Comparison of ENCODE assay signal across 1 cellular context in the genomic region with DNA sequence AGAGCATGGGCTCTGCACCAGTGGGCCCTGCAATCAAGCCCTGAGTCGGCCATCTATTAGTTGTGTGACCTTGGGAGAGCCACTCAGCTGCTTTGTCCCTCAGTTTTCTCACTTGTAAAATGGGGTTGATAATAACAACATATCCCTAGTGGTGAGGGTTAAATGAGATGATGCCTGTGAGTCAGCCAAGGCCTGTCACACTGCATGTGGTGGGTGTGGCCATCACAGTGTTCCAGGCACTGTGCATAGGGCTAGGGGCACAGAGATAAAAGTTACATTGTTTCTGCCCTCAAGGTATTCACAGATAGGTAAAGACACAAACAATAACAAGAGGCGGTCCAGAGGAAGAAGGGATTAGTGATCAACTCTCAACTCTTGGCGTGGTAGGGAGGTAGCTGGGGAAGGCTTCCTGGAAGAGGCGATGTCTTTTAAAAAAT.
TF ChIP-seq lines count a peak whose summit lies in the region.

No MANE protein-coding gene starts in this region.

TF ChIP-seq in K562, 482 proteins besides CTCF, POLR2A, EP300 and RAD21 (continued from another document):
- TF ChIP-seq, protein P1, sequence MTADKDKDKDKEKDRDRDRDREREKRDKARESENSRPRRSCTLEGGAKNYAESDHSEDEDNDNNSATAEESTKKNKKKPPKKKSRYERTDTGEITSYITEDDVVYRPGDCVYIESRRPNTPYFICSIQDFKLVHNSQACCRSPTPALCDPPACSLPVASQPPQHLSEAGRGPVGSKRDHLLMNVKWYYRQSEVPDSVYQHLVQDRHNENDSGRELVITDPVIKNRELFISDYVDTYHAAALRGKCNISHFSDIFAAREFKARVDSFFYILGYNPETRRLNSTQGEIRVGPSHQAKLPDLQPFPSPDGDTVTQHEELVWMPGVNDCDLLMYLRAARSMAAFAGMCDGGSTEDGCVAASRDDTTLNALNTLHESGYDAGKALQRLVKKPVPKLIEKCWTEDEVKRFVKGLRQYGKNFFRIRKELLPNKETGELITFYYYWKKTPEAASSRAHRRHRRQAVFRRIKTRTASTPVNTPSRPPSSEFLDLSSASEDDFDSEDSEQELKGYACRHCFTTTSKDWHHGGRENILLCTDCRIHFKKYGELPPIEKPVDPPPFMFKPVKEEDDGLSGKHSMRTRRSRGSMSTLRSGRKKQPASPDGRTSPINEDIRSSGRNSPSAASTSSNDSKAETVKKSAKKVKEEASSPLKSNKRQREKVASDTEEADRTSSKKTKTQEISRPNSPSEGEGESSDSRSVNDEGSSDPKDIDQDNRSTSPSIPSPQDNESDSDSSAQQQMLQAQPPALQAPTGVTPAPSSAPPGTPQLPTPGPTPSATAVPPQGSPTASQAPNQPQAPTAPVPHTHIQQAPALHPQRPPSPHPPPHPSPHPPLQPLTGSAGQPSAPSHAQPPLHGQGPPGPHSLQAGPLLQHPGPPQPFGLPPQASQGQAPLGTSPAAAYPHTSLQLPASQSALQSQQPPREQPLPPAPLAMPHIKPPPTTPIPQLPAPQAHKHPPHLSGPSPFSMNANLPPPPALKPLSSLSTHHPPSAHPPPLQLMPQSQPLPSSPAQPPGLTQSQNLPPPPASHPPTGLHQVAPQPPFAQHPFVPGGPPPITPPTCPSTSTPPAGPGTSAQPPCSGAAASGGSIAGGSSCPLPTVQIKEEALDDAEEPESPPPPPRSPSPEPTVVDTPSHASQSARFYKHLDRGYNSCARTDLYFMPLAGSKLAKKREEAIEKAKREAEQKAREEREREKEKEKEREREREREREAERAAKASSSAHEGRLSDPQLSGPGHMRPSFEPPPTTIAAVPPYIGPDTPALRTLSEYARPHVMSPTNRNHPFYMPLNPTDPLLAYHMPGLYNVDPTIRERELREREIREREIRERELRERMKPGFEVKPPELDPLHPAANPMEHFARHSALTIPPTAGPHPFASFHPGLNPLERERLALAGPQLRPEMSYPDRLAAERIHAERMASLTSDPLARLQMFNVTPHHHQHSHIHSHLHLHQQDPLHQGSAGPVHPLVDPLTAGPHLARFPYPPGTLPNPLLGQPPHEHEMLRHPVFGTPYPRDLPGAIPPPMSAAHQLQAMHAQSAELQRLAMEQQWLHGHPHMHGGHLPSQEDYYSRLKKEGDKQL (CRISPR knock-in tag; IDR thresholded peaks at IDR 0.05; ENCODE audit: borderline replicate concordance), result no peak
- TF ChIP-seq MTA2 (IDR thresholded peaks at IDR 0.05; ENCODE audit: low read depth), result no peak
- TF ChIP-seq, protein P2, sequence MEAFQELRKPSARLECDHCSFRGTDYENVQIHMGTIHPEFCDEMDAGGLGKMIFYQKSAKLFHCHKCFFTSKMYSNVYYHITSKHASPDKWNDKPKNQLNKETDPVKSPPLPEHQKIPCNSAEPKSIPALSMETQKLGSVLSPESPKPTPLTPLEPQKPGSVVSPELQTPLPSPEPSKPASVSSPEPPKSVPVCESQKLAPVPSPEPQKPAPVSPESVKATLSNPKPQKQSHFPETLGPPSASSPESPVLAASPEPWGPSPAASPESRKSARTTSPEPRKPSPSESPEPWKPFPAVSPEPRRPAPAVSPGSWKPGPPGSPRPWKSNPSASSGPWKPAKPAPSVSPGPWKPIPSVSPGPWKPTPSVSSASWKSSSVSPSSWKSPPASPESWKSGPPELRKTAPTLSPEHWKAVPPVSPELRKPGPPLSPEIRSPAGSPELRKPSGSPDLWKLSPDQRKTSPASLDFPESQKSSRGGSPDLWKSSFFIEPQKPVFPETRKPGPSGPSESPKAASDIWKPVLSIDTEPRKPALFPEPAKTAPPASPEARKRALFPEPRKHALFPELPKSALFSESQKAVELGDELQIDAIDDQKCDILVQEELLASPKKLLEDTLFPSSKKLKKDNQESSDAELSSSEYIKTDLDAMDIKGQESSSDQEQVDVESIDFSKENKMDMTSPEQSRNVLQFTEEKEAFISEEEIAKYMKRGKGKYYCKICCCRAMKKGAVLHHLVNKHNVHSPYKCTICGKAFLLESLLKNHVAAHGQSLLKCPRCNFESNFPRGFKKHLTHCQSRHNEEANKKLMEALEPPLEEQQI (IDR thresholded peaks at IDR 0.05), result no peak
- TF ChIP-seq HMGN3 (IDR thresholded peaks at IDR 0.05; ENCODE audit: borderline replicate concordance, extremely low read depth, insufficient read length, low read depth, low read length), result no peak
- TF ChIP-seq EGR1 (conservative IDR thresholded peaks at IDR 0.05), result no peak
- no peak for TF ChIP-seq MECOM (CRISPR knock-in tag; IDR thresholded peaks at IDR 0.05)
- TF ChIP-seq, protein P3, sequence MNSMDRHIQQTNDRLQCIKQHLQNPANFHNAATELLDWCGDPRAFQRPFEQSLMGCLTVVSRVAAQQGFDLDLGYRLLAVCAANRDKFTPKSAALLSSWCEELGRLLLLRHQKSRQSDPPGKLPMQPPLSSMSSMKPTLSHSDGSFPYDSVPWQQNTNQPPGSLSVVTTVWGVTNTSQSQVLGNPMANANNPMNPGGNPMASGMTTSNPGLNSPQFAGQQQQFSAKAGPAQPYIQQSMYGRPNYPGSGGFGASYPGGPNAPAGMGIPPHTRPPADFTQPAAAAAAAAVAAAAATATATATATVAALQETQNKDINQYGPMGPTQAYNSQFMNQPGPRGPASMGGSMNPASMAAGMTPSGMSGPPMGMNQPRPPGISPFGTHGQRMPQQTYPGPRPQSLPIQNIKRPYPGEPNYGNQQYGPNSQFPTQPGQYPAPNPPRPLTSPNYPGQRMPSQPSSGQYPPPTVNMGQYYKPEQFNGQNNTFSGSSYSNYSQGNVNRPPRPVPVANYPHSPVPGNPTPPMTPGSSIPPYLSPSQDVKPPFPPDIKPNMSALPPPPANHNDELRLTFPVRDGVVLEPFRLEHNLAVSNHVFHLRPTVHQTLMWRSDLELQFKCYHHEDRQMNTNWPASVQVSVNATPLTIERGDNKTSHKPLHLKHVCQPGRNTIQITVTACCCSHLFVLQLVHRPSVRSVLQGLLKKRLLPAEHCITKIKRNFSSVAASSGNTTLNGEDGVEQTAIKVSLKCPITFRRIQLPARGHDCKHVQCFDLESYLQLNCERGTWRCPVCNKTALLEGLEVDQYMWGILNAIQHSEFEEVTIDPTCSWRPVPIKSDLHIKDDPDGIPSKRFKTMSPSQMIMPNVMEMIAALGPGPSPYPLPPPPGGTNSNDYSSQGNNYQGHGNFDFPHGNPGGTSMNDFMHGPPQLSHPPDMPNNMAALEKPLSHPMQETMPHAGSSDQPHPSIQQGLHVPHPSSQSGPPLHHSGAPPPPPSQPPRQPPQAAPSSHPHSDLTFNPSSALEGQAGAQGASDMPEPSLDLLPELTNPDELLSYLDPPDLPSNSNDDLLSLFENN (IDR thresholded peaks at IDR 0.05; ENCODE audit: low read depth in 2 of 2, low read length in 2 of 2), result no peak
- TF ChIP-seq HMG20A (CRISPR knock-in tag; conservative IDR thresholded peaks at IDR 0.05), result no peak
- TF ChIP-seq CAMTA2 (CRISPR knock-in tag; conservative IDR thresholded peaks at IDR 0.05), result no peak
- no peak for TF ChIP-seq ZNF830 (CRISPR knock-in tag; IDR thresholded peaks at IDR 0.05)
- no peak for TF ChIP-seq ZNF253 (CRISPR knock-in tag; conservative IDR thresholded peaks at IDR 0.05)
- TF ChIP-seq SMAD4 (CRISPR knock-in tag; conservative IDR thresholded peaks at IDR 0.05), result no peak
- TF ChIP-seq BMI1 (IDR thresholded peaks at IDR 0.05; ENCODE audit: low read length), result no peak
- no peak for TF ChIP-seq ZNF316 (IDR thresholded peaks at IDR 0.05)
- TF ChIP-seq, protein P4, sequence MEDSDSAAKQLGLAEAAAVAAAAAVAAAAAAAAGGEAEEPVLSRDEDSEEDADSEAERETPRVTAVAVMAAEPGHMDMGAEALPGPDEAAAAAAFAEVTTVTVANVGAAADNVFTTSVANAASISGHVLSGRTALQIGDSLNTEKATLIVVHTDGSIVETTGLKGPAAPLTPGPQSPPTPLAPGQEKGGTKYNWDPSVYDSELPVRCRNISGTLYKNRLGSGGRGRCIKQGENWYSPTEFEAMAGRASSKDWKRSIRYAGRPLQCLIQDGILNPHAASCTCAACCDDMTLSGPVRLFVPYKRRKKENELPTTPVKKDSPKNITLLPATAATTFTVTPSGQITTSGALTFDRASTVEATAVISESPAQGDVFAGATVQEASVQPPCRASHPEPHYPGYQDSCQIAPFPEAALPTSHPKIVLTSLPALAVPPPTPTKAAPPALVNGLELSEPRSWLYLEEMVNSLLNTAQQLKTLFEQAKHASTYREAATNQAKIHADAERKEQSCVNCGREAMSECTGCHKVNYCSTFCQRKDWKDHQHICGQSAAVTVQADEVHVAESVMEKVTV (CRISPR knock-in tag; IDR thresholded peaks at IDR 0.05), result no peak
- TF ChIP-seq RBM34 (IDR thresholded peaks at IDR 0.05; ENCODE audit: borderline replicate concordance, insufficient read depth, low read length), result no peak
- TF ChIP-seq NCOA4 (IDR thresholded peaks at IDR 0.05; ENCODE audit: partially characterized antibody), result no peak
- TF ChIP-seq, protein P5, sequence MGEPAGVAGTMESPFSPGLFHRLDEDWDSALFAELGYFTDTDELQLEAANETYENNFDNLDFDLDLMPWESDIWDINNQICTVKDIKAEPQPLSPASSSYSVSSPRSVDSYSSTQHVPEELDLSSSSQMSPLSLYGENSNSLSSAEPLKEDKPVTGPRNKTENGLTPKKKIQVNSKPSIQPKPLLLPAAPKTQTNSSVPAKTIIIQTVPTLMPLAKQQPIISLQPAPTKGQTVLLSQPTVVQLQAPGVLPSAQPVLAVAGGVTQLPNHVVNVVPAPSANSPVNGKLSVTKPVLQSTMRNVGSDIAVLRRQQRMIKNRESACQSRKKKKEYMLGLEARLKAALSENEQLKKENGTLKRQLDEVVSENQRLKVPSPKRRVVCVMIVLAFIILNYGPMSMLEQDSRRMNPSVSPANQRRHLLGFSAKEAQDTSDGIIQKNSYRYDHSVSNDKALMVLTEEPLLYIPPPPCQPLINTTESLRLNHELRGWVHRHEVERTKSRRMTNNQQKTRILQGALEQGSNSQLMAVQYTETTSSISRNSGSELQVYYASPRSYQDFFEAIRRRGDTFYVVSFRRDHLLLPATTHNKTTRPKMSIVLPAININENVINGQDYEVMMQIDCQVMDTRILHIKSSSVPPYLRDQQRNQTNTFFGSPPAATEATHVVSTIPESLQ (CRISPR knock-in tag; IDR thresholded peaks at IDR 0.05), result no peak
- TF ChIP-seq KAT7 (CRISPR knock-in tag; IDR thresholded peaks at IDR 0.05; ENCODE audit: borderline replicate concordance), result no peak
- TF ChIP-seq ZNF224 (CRISPR knock-in tag; IDR thresholded peaks at IDR 0.05), result no peak
- peak; percentile 62 for TF ChIP-seq RBM25 (IDR thresholded peaks at IDR 0.05; ENCODE audit: low read depth, low read length, severe bottlenecking)
- no peak for TF ChIP-seq ZNF76 (CRISPR knock-in tag; IDR thresholded peaks at IDR 0.05; ENCODE audit: borderline replicate concordance)
- no peak for TF ChIP-seq SIX5 (IDR thresholded peaks at IDR 0.05; ENCODE audit: borderline replicate concordance in 1 of 2, insufficient read depth in 1 of 2, low read depth in 1 of 2, low read length in 2 of 2)
- no peak for TF ChIP-seq NFE2 (IDR thresholded peaks at IDR 0.05; ENCODE audit: low read depth)
- TF ChIP-seq CBFA2T2 (conservative IDR thresholded peaks at IDR 0.05), result peak; percentile 61
- TF ChIP-seq MCM3 (IDR thresholded peaks at IDR 0.05), result no peak
- TF ChIP-seq KDM1A (IDR thresholded peaks at IDR 0.05), result peak; percentile 13 to 62; a peak in 1 of 4 replicates
- no peak for TF ChIP-seq SREBF2 (CRISPR knock-in tag; IDR thresholded peaks at IDR 0.05)
- no peak for TF ChIP-seq ZNF263 (CRISPR knock-in tag; IDR thresholded peaks at IDR 0.05; ENCODE audit: borderline replicate concordance)
- no peak for TF ChIP-seq ZNF212 (CRISPR knock-in tag; IDR thresholded peaks at IDR 0.05)
- no peak for TF ChIP-seq CBX2 (IDR thresholded peaks at IDR 0.05; ENCODE audit: insufficient read depth, low read length, poor library complexity, severe bottlenecking)
- TF ChIP-seq, protein P6, sequence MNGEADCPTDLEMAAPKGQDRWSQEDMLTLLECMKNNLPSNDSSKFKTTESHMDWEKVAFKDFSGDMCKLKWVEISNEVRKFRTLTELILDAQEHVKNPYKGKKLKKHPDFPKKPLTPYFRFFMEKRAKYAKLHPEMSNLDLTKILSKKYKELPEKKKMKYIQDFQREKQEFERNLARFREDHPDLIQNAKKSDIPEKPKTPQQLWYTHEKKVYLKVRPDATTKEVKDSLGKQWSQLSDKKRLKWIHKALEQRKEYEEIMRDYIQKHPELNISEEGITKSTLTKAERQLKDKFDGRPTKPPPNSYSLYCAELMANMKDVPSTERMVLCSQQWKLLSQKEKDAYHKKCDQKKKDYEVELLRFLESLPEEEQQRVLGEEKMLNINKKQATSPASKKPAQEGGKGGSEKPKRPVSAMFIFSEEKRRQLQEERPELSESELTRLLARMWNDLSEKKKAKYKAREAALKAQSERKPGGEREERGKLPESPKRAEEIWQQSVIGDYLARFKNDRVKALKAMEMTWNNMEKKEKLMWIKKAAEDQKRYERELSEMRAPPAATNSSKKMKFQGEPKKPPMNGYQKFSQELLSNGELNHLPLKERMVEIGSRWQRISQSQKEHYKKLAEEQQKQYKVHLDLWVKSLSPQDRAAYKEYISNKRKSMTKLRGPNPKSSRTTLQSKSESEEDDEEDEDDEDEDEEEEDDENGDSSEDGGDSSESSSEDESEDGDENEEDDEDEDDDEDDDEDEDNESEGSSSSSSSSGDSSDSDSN (IDR thresholded peaks at IDR 0.05; ENCODE audit: borderline replicate concordance in 1 of 2, low read depth in 2 of 2, low read length in 2 of 2), result no peak
- TF ChIP-seq ILK (tag; IDR thresholded peaks at IDR 0.05; ENCODE audit: borderline replicate concordance, low read depth), result no peak
- no peak for TF ChIP-seq ZNF274 (IDR thresholded peaks at IDR 0.05; ENCODE audit: borderline replicate concordance, low read depth, low read length)
- TF ChIP-seq ZNF589 (CRISPR knock-in tag; IDR thresholded peaks at IDR 0.05; ENCODE audit: low read depth), result no peak
